Comparison of ENCODE assay signal across 1 cellular context in the genomic region with DNA sequence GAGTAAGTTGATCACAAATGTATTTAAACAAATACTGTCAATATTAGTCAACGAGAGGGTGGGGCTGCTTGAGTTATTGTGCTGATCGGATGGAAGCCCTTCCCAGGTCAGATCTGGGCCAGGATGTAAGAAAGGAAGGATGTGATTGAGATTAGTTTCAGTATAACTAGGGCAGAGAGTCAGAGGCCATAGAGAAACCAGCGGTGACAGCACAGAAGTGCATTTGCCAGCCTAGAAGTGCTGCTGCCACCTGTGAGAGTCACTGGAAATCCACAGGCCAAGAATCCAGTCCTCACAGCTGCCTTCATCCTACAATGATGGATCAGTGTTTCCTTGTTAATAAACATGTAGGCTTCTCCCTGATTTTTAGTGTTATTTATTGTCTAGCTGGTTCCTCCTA.
TF ChIP-seq lines count a peak whose summit lies in the region.

No MANE protein-coding gene starts in this region.

TF ChIP-seq in H1, 55 proteins besides CTCF, POLR2A, EP300 and RAD21:
- TF ChIP-seq NRF1 (IDR thresholded peaks at IDR 0.05; ENCODE audit: low read depth, low read length) (no peak), HDAC2 (IDR thresholded peaks at IDR 0.05; ENCODE audit: borderline replicate concordance in 1 of 2, low read depth in 2 of 2, low read length in 2 of 2) (no peak), GABPA (IDR thresholded peaks at IDR 0.05; ENCODE audit: borderline replicate concordance, insufficient read depth, low read length) (no peak), SRF (IDR thresholded peaks at IDR 0.05; ENCODE audit: low read depth, low read length) (no peak), EGR1 (IDR thresholded peaks at IDR 0.05; ENCODE audit: borderline replicate concordance, low read depth, low read length) (no peak), TEAD4 (IDR thresholded peaks at IDR 0.05; ENCODE audit: low read depth, low read length) (no peak), TAF1 (IDR thresholded peaks at IDR 0.05; ENCODE audit: low read depth, low read length) (no peak), BRCA1 (IDR thresholded peaks at IDR 0.05; ENCODE audit: low read depth, low read length) (no peak), SUZ12 (IDR thresholded peaks at IDR 0.05; ENCODE audit: low read length) (no peak), BCL11A (IDR thresholded peaks at IDR 0.05; ENCODE audit: low read depth in 2 of 2, low read length in 2 of 2) (no peak)
- TF ChIP-seq, protein P1, sequence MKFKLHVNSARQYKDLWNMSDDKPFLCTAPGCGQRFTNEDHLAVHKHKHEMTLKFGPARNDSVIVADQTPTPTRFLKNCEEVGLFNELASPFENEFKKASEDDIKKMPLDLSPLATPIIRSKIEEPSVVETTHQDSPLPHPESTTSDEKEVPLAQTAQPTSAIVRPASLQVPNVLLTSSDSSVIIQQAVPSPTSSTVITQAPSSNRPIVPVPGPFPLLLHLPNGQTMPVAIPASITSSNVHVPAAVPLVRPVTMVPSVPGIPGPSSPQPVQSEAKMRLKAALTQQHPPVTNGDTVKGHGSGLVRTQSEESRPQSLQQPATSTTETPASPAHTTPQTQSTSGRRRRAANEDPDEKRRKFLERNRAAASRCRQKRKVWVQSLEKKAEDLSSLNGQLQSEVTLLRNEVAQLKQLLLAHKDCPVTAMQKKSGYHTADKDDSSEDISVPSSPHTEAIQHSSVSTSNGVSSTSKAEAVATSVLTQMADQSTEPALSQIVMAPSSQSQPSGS (IDR thresholded peaks at IDR 0.05; ENCODE audit: low read length): no peak
- TF ChIP-seq, protein P2, sequence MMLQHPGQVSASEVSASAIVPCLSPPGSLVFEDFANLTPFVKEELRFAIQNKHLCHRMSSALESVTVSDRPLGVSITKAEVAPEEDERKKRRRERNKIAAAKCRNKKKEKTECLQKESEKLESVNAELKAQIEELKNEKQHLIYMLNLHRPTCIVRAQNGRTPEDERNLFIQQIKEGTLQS (IDR thresholded peaks at IDR 0.05; ENCODE audit: insufficient read depth, low read depth, low read length): no peak
